15 cellular contexts compared by ENCODE assay signal in genomic region chr2:162524192-162524591, GRCh38.
DNase-seq lines count a peak whose midpoint lies in the region; ATAC-seq and TF ChIP-seq lines count a peak whose summit lies in the region.
"Had no signal": no experiment of that assay in that cellular context is flagged by ENCODE, and none has a peak within 500 bp of the region (broad histone marks: within the 10 kb centered on the region; RNA-seq: fewer than 3 reads in every experiment).

No MANE protein-coding gene starts in this region.

- H3K27ac ChIP-seq in trophoblast cell (ENCODE audit: low read depth, low read length): no peak overlapping the region
- H3K27ac ChIP-seq in CD8-positive, alpha-beta memory T cell (ENCODE audit: low read depth, low read length): no peak overlapping the region
- H3K27ac ChIP-seq: heart right ventricle had no signal

- WGBS in trophoblast cell (ENCODE audit: extremely low coverage, insufficient coverage, insufficient read length): no CpG with 5 or more reads among the region's 3 CpGs

- H2BK5ac ChIP-seq in trophoblast cell (ENCODE audit: low read depth, low read length, poor library complexity): no peak overlapping the region

- no peak overlapping the region for H3K4me2 ChIP-seq in trophoblast cell (ENCODE audit: low read length)

- no peak overlapping the region for H4K8ac ChIP-seq in trophoblast cell (ENCODE audit: low read depth, low read length)

- H3K79me2 ChIP-seq in trophoblast cell (ENCODE audit: control insufficient read depth, insufficient read depth, low read length, poor library complexity): no peaks in the 10 kb centered on the region

- no peak overlapping the region for H3K18ac ChIP-seq in trophoblast cell (ENCODE audit: low read length)

- no peaks in the 10 kb centered on the region for H3K79me1 ChIP-seq in trophoblast cell (ENCODE audit: low read length)

- no peak overlapping the region for H2AK5ac ChIP-seq in trophoblast cell (ENCODE audit: low read length)

- no peaks in the 10 kb centered on the region for H3K4me1 ChIP-seq in trophoblast cell (ENCODE audit: control insufficient read depth in 1 of 2, insufficient read depth in 2 of 2, low read length in 2 of 2)
- H3K4me1 ChIP-seq in CD8-positive, alpha-beta memory T cell (ENCODE audit: insufficient read depth, low read length): no peaks in the 10 kb centered on the region
- H3K4me1 ChIP-seq: heart right ventricle had no signal

- H4K12ac ChIP-seq in trophoblast cell (ENCODE audit: low read depth, low read length): no peak overlapping the region

- H3K27me3 ChIP-seq in trophoblast cell (ENCODE audit: insufficient read depth, low read length): no peaks in the 10 kb centered on the region
- H3K27me3 ChIP-seq in CD8-positive, alpha-beta memory T cell (ENCODE audit: insufficient read depth, low read length, poor library complexity, severe bottlenecking): no peaks in the 10 kb centered on the region

- no peaks in the 10 kb centered on the region for H3K9me3 ChIP-seq in trophoblast cell (ENCODE audit: insufficient read depth, low read depth, low read length)
- H3K9me3 ChIP-seq in CD8-positive, alpha-beta memory T cell (ENCODE audit: low read length): no peaks in the 10 kb centered on the region

- ATAC-seq in activated CD8-positive, alpha-beta memory T cell treated with anti-CD3 and anti-CD28 coated beads, Interleukin-2, amount 10 ng/mL, durations not matched to agents 7 days and 5 days: no peak
- ATAC-seq in stimulated activated effector memory CD8-positive, alpha-beta T cell treated with anti-CD3 and anti-CD28 coated beads, Interleukin-12 subunit alpha, Interleukin-12 subunit beta, amount 100 ng/mL, for 72 hours: no peak
- ATAC-seq: heart right ventricle had no signal

- POLR2A ChIA-PET in CD8-positive, alpha-beta memory T cell (lab: Charles Lee): no interaction called here

- CTCF ChIA-PET in activated CD8-positive, alpha-beta memory T cell treated with anti-CD3 and anti-CD28 coated beads, Interleukin-2, amount 10 ng/mL, durations not matched to agents 7 days and 5 days (lab: Charles Lee): no interaction called here
- CTCF ChIA-PET in CD8-positive, alpha-beta memory T cell (lab: Charles Lee): no interaction called here

- peak; percentile 7 for DNase-seq in HCEC 1CT
- peak; percentile 31 for DNase-seq in NCI-H748 treated with DMSO at 0.1 percent for 48 hours (lab: John Stamatoyannopoulos, UW)
- no peak for DNase-seq in epithelial cell of proximal tubule (ENCODE audit: low read depth)
- peak; percentile 28 to 65 for DNase-seq in trophoblast cell
- DNase-seq in activated CD8-positive, alpha-beta memory T cell treated with anti-CD3 and anti-CD28 coated beads, Interleukin-2, amount 10 ng/mL, durations not matched to agents 7 days and 5 days: no peak
- no peak for DNase-seq in CD8-positive, alpha-beta memory T cell
- DNase-seq in stimulated activated effector memory CD8-positive, alpha-beta T cell treated with anti-CD3 and anti-CD28 coated beads, Interleukin-12 subunit alpha, Interleukin-12 subunit beta, amount 100 ng/mL, for 72 hours (ENCODE audit: low spot score in 2 of 2): no peak
- DNase-seq: C1 segment of cervical spinal cord, erythroblast, GOT3, heart right ventricle, Karpas-422, NCI-H187 had no signal

- H2BK120ac ChIP-seq in trophoblast cell (ENCODE audit: insufficient read depth, low read length, poor library complexity): no peak overlapping the region

- H4K91ac ChIP-seq in trophoblast cell (ENCODE audit: low read depth, low read length): no peak overlapping the region

- H3K36me3 Mint-ChIP-seq in activated CD8-positive, alpha-beta memory T cell treated with anti-CD3 and anti-CD28 coated beads, Interleukin-2, amount 10 ng/mL, durations not matched to agents 7 days and 5 days: no peaks in the 10 kb centered on the region
- H3K36me3 Mint-ChIP-seq in CD8-positive, alpha-beta memory T cell: no peaks in the 10 kb centered on the region
- no peaks in the 10 kb centered on the region for H3K36me3 Mint-ChIP-seq in stimulated activated effector memory CD8-positive, alpha-beta T cell treated with anti-CD3 and anti-CD28 coated beads, Interleukin-12 subunit alpha, Interleukin-12 subunit beta, amount 100 ng/mL, for 72 hours

- no peak overlapping the region for H3K9ac ChIP-seq in trophoblast cell (ENCODE audit: low read length)

- H2BK12ac ChIP-seq in trophoblast cell (ENCODE audit: low read length): no peak overlapping the region

- H3K4me3 Mint-ChIP-seq in activated CD8-positive, alpha-beta memory T cell treated with anti-CD3 and anti-CD28 coated beads, Interleukin-2, amount 10 ng/mL, durations not matched to agents 7 days and 5 days: no peak overlapping the region
- H3K4me3 Mint-ChIP-seq in CD8-positive, alpha-beta memory T cell: no peak overlapping the region
- H3K4me3 Mint-ChIP-seq in stimulated activated effector memory CD8-positive, alpha-beta T cell treated with anti-CD3 and anti-CD28 coated beads, Interleukin-12 subunit alpha, Interleukin-12 subunit beta, amount 100 ng/mL, for 72 hours: no peak overlapping the region
- H3K4me3 Mint-ChIP-seq: stimulated activated naive CD8-positive, alpha-beta T cell treated with anti-CD3 and anti-CD28 coated beads, Interleukin-15, Interleukin-2, amounts not matched to agents 100 ng/mL and 50 ng/mL, for 24 hours had no signal

- no peak overlapping the region for H3K27ac Mint-ChIP-seq in activated CD8-positive, alpha-beta memory T cell treated with anti-CD3 and anti-CD28 coated beads, Interleukin-2, amount 10 ng/mL, durations not matched to agents 7 days and 5 days
- H3K27ac Mint-ChIP-seq in CD8-positive, alpha-beta memory T cell: no peak overlapping the region
- no peak overlapping the region for H3K27ac Mint-ChIP-seq in stimulated activated effector memory CD8-positive, alpha-beta T cell treated with anti-CD3 and anti-CD28 coated beads, Interleukin-12 subunit alpha, Interleukin-12 subunit beta, amount 100 ng/mL, for 72 hours
- H3K27ac Mint-ChIP-seq: stimulated activated naive CD8-positive, alpha-beta T cell treated with anti-CD3 and anti-CD28 coated beads, Interleukin-15, Interleukin-2, amounts not matched to agents 100 ng/mL and 50 ng/mL, for 24 hours had no signal

- no peak overlapping the region for H2AFZ ChIP-seq in trophoblast cell (ENCODE audit: insufficient read depth, low read length, poor library complexity)

- no peak overlapping the region for H3K4ac ChIP-seq in trophoblast cell (ENCODE audit: low read depth, low read length)

- H3K4me1 Mint-ChIP-seq in activated CD8-positive, alpha-beta memory T cell treated with anti-CD3 and anti-CD28 coated beads, Interleukin-2, amount 10 ng/mL, durations not matched to agents 7 days and 5 days: no peaks in the 10 kb centered on the region
- no peaks in the 10 kb centered on the region for H3K4me1 Mint-ChIP-seq in CD8-positive, alpha-beta memory T cell
- H3K4me1 Mint-ChIP-seq in stimulated activated effector memory CD8-positive, alpha-beta T cell treated with anti-CD3 and anti-CD28 coated beads, Interleukin-12 subunit alpha, Interleukin-12 subunit beta, amount 100 ng/mL, for 72 hours: no peaks in the 10 kb centered on the region

- no peaks in the 10 kb centered on the region for H3K36me3 ChIP-seq in trophoblast cell (ENCODE audit: control insufficient read depth in 1 of 2, insufficient read depth in 2 of 2, low read length in 2 of 2)
- no peaks in the 10 kb centered on the region for H3K36me3 ChIP-seq in CD8-positive, alpha-beta memory T cell (ENCODE audit: insufficient read depth, low read length)
- H3K36me3 ChIP-seq: heart right ventricle had no signal

- no peaks in the 10 kb centered on the region for H3K27me3 Mint-ChIP-seq in activated CD8-positive, alpha-beta memory T cell treated with anti-CD3 and anti-CD28 coated beads, Interleukin-2, amount 10 ng/mL, durations not matched to agents 7 days and 5 days
- no peaks in the 10 kb centered on the region for H3K27me3 Mint-ChIP-seq in CD8-positive, alpha-beta memory T cell
- H3K27me3 Mint-ChIP-seq: stimulated activated naive CD8-positive, alpha-beta T cell treated with anti-CD3 and anti-CD28 coated beads, Interleukin-15, Interleukin-2, amounts not matched to agents 100 ng/mL and 50 ng/mL, for 24 hours had no signal

- H3K14ac ChIP-seq in trophoblast cell (ENCODE audit: low read length): no peak overlapping the region

- no peaks in the 10 kb centered on the region for H3K9me3 Mint-ChIP-seq in activated CD8-positive, alpha-beta memory T cell treated with anti-CD3 and anti-CD28 coated beads, Interleukin-2, amount 10 ng/mL, durations not matched to agents 7 days and 5 days (ENCODE audit: low read depth)
- H3K9me3 Mint-ChIP-seq in CD8-positive, alpha-beta memory T cell: peaks cover 0 to 6% (median 0%) of the 10 kb centered on the region in 5 donors
- peaks cover 3% of the 10 kb centered on the region for H3K9me3 Mint-ChIP-seq in stimulated activated effector memory CD8-positive, alpha-beta T cell treated with anti-CD3 and anti-CD28 coated beads, Interleukin-12 subunit alpha, Interleukin-12 subunit beta, amount 100 ng/mL, for 72 hours

- H3K4me3 ChIP-seq in epithelial cell of proximal tubule (ENCODE audit: low read depth, low read length): no peak overlapping the region
- no peak overlapping the region for H3K4me3 ChIP-seq in trophoblast cell (ENCODE audit: low read depth, low read length)
- H3K4me3 ChIP-seq in CD8-positive, alpha-beta memory T cell (ENCODE audit: low read length): no peak overlapping the region
- H3K4me3 ChIP-seq: heart right ventricle, lung had no signal

- peak; percentile 44 for TF ChIP-seq CTCF in epithelial cell of proximal tubule (conservative IDR thresholded peaks at IDR 0.05; ENCODE audit: low read depth, low read length)

- H3K23ac ChIP-seq in trophoblast cell (ENCODE audit: low read length): no peak overlapping the region

Comparison
In these comparisons a context has a peak if more than half of its experiments do, and no peak if none do; other contexts are left out.
1. DNase-seq: peak in HCEC 1CT (single experiment), NCI-H748 treated with DMSO at 0.1 percent for 48 hours (single experiment) and trophoblast cell (2 of 2); none in epithelial cell of proximal tubule (single experiment), activated CD8-positive, alpha-beta memory T cell treated with anti-CD3 and anti-CD28 coated beads, Interleukin-2, amount 10 ng/mL, durations not matched to agents 7 days and 5 days (single experiment), CD8-positive, alpha-beta memory T cell (0 of 5) and stimulated activated effector memory CD8-positive, alpha-beta T cell treated with anti-CD3 and anti-CD28 coated beads, Interleukin-12 subunit alpha, Interleukin-12 subunit beta, amount 100 ng/mL, for 72 hours (0 of 2).